In the genomic region with DNA sequence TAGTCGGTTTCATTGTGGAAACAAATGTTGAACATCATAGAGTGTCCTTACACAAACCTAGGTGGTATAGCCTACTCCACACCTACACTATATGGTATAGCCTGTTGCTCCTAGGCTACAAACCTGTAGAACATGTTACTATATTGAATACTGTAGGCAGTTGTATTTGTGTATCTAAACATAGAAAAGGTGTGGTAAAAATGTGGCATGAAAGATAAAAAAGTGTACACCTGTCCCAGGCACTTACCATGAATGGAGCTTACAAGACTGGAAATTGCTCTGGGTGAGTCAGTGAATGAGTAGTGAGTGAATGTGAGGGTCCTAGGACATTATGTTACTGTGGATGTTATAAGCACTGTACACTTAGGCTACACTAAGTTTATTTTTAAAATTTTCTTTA, we compare ENCODE assay signal across 24 cellular contexts.
"Had no signal": no experiment of that assay in that cellular context is flagged by ENCODE, and none has a peak within 500 bp of the region (broad histone marks: within the 10 kb centered on the region; RNA-seq: fewer than 3 reads in every experiment).

No MANE protein-coding gene starts in this region.

- FAIRE-seq: islet of Langerhans, pancreas had no signal

- ATAC-seq: activated T-helper 17 cell treated with anti-CD3 and anti-CD28 coated beads, Interleukin-2, amount 50 U/mL, for 72 hours; gastrocnemius medialis; naive thymus-derived CD8-positive, alpha-beta T cell; pancreas had no signal

- H3K36me3 ChIP-seq: esophagus squamous epithelium, gastrocnemius medialis, pancreas, prostate gland, tibial nerve had no signal

- DNase-seq: activated CD4-positive, alpha-beta T cell treated with anti-CD3 and anti-CD28 coated beads for 4 hours; activated CD4-positive, alpha-beta T cell treated with anti-CD3 and anti-CD28 coated beads, Interleukin-2, amount 50 U/mL, for 48 hours; activated CD8-positive, alpha-beta memory T cell treated with anti-CD3 and anti-CD28 coated beads for 24 hours; activated gamma-delta T cell treated with Interleukin-2 at 50 U/mL for 16 hours; activated naive CD4-positive, alpha-beta T cell treated with anti-CD3 and anti-CD28 coated beads, Interleukin-2, amount 50 U/mL, for 16 hours; activated T-cell treated with anti-CD3 and anti-CD28 coated beads, Interleukin-2, amount 50 U/mL, for 1 hour; amniotic stem cell; central memory CD4-positive, alpha-beta T cell; endodermal cell; esophagus squamous epithelium; gastrocnemius medialis; glutamatergic neuron; midbrain; naive thymus-derived CD8-positive, alpha-beta T cell; nucleus accumbens; pancreas; stimulated activated CD4-positive, alpha-beta T cell treated with anti-CD3 and anti-CD28 coated beads, Interleukin-2, amount 100 ng/mL, for 48 hours; stimulated activated naive CD4-positive, alpha-beta T cell treated with Interleukin-2 at 50 U/mL for 16 hours; T-helper 1 cell had no signal

- H3K27ac ChIP-seq: esophagus squamous epithelium, gastrocnemius medialis, pancreas, prostate gland, tibial nerve, VCaP had no signal

- H3K9me3 ChIP-seq: esophagus squamous epithelium, gastrocnemius medialis, pancreas, prostate gland, tibial nerve had no signal

- H3K4me3 ChIP-seq: esophagus squamous epithelium, gastrocnemius medialis, pancreas, prostate gland, tibial nerve had no signal

- H3K4me1 ChIP-seq: prostate gland had no signal

- H3K27me3 ChIP-seq: esophagus squamous epithelium, gastrocnemius medialis, pancreas, tibial nerve had no signal
